1 cellular context compared by ENCODE assay signal in genomic region chr2:219388127-219388844, GRCh38.
TF ChIP-seq lines count a peak whose summit lies in the region.

No MANE protein-coding gene starts in this region.

TF ChIP-seq in HEK293, 187 proteins besides CTCF, POLR2A, EP300 and RAD21 (continued from another document):
- TF ChIP-seq GLIS2 (tag by site-specific recombination; IDR thresholded peaks at IDR 0.05) (0 out of 2 replicates have a peak, but pooled peaks have one; percentile 18), ZNF660 (tag by site-specific recombination; IDR thresholded peaks at IDR 0.05) (peak; percentile 68; the same call in 1 of the 2 replicates)
